In genomic region chr1:148033147-148033546, GRCh38 we compare ENCODE assay signal across 7 cellular contexts.
DNase-seq lines count a peak whose midpoint lies in the region; ATAC-seq and TF ChIP-seq lines count a peak whose summit lies in the region.
"Not testable (repeated sequence)": the region's sequence is repeated elsewhere in the genome, so short reads cannot be mapped to it uniquely, and the experiment has no call there.

No MANE protein-coding gene starts in this region.

- not testable (repeated sequence) for H3K27ac ChIP-seq in esophagus muscularis mucosa (replicated peaks in 1 of 4); left ventricle myocardium inferior (replicated peaks); left lung; psoas muscle

- H3K36me3 ChIP-seq in esophagus muscularis mucosa; left ventricle myocardium inferior; left lung; psoas muscle (ENCODE audit: insufficient read depth in 1 of 2, low read depth in 1 of 2): not testable (repeated sequence)

- H3K27me3 ChIP-seq in esophagus muscularis mucosa = peaks cover 0 to 26% (median 0%) of the 10 kb centered on the region in 4 donors
- not testable (repeated sequence) for H3K27me3 ChIP-seq in left ventricle myocardium inferior (ENCODE audit: low read depth); psoas muscle (ENCODE audit: insufficient read depth in 3 of 3, low read length in 2 of 3)
- H3K27me3 ChIP-seq in left lung = peaks cover 0 to 34% of the 10 kb centered on the region in 2 donors

- intact Hi-C loops in esophagus muscularis mucosa (cut with DNase I); left ventricle myocardium inferior (cut with micrococcal nuclease); left lung (cut with DNase I); psoas muscle (cut with DNase I): not testable (repeated sequence)

- not testable (repeated sequence) for H3K27ac Mint-ChIP-seq in brain

- ATAC-seq in left lung = peak; percentile 13
- not testable (repeated sequence) for ATAC-seq in psoas muscle

- H3K4me3 ChIP-seq in HFF-Myc (replicated peaks; ENCODE audit: low read depth, low read length) = peak overlapping the region; percentile 35
- H3K4me3 ChIP-seq in esophagus muscularis mucosa = peak overlapping the region; percentile 24 to 37 (median 31)
- H3K4me3 ChIP-seq in left ventricle myocardium inferior = peak overlapping the region; percentile 35
- not testable (repeated sequence) for H3K4me3 ChIP-seq in left lung
- H3K4me3 ChIP-seq in psoas muscle = peak overlapping the region; percentile 18

- not testable (repeated sequence) for H3K4me1 Mint-ChIP-seq in brain

- H3K4me3 Mint-ChIP-seq in brain = peak overlapping the region in 4 of 5 experiments; percentile 56 to 75 (median 73)

- not testable (repeated sequence) for H3K4me1 ChIP-seq in esophagus muscularis mucosa, left ventricle myocardium inferior, left lung, psoas muscle

- TF ChIP-seq EP300 in esophagus muscularis mucosa (IDR thresholded peaks at IDR 0.05) = not testable (repeated sequence)

- not testable (repeated sequence) for H3K9me3 ChIP-seq in esophagus muscularis mucosa; left ventricle myocardium inferior (replicated peaks); left lung; psoas muscle

- not testable (repeated sequence) for H3K9me3 Mint-ChIP-seq in brain

- not testable (repeated sequence) for H3K36me3 Mint-ChIP-seq in brain

- DNase-seq in HFF-Myc (ENCODE audit: extremely low read depth, low read depth); esophagus muscularis mucosa (ENCODE audit: extremely low spot score); left ventricle myocardium inferior; left lung; psoas muscle: not testable (repeated sequence)
- DNase-seq in activated CD8-positive, alpha-beta memory T cell treated with anti-CD3 and anti-CD28 coated beads for 24 hours = peak; percentile 52

- TF ChIP-seq POLR2A in esophagus muscularis mucosa (IDR thresholded peaks at IDR 0.05; ENCODE audit: low read depth) = not testable (repeated sequence)

- 10% methylated on average over 10 of the region's 16 CpGs for WGBS in esophagus muscularis mucosa
- WGBS in psoas muscle, 3 donors = 4 to 10% (median 9%) methylated on average over 10 to 12 of the region's 16 CpGs

- H3K27me3 Mint-ChIP-seq in brain = peaks cover 42% of the 10 kb centered on the region

- not testable (repeated sequence) for TF ChIP-seq CTCF in HFF-Myc (IDR thresholded peaks at IDR 0.05; ENCODE audit: low read depth, low read length, missing control alignments); brain (conservative IDR thresholded peaks at IDR 0.05); esophagus muscularis mucosa (IDR thresholded peaks at IDR 0.05); left ventricle myocardium inferior (IDR thresholded peaks at IDR 0.05; ENCODE audit: borderline replicate concordance); left lung (IDR thresholded peaks at IDR 0.05); psoas muscle (IDR thresholded peaks at IDR 0.05)
